2 cellular contexts compared by ENCODE assay signal in the genomic region with DNA sequence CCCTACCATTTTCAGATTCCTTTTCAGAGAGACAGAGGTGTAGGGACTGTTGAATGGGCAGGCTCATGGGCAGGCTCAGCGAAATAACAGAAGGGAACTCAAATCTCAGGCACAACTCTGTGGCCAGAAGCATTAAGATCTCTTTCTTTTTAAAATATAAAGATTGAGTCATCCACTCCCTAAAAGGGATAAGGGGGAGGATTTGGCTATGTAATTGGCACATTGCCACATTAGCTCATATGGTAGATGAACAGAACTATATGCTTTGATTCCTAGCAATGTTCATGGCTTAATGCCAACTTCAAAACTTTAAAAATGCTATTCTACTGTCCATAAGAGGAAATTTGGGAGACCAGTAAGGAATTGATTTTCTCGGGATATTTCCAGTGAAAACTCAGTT.
TF ChIP-seq lines count a peak whose summit lies in the region.

No MANE protein-coding gene starts in this region.

TF ChIP-seq in GM23338, 12 proteins besides CTCF, POLR2A, EP300 and RAD21 (continues in another document):
- TF ChIP-seq NANOG (IDR thresholded peaks at IDR 0.05; ENCODE audit: borderline replicate concordance) (no peak), ZNF114 (CRISPR knock-in tag; IDR thresholded peaks at IDR 0.05) (no peak), POLR2AphosphoS5 (IDR thresholded peaks at IDR 0.05; ENCODE audit: low read depth) (no peak), EZH2phosphoT487 (IDR thresholded peaks at IDR 0.05; ENCODE audit: unreplicated experiment) (no peak), CREB1 (CRISPR knock-in tag; IDR thresholded peaks at IDR 0.05; ENCODE audit: low read depth) (no peak), ZNF331 (CRISPR knock-in tag; IDR thresholded peaks at IDR 0.05; ENCODE audit: low read depth) (no peak), JUNB (IDR thresholded peaks at IDR 0.05; ENCODE audit: unreplicated experiment) (no peak)
- TF ChIP-seq, protein P1, sequence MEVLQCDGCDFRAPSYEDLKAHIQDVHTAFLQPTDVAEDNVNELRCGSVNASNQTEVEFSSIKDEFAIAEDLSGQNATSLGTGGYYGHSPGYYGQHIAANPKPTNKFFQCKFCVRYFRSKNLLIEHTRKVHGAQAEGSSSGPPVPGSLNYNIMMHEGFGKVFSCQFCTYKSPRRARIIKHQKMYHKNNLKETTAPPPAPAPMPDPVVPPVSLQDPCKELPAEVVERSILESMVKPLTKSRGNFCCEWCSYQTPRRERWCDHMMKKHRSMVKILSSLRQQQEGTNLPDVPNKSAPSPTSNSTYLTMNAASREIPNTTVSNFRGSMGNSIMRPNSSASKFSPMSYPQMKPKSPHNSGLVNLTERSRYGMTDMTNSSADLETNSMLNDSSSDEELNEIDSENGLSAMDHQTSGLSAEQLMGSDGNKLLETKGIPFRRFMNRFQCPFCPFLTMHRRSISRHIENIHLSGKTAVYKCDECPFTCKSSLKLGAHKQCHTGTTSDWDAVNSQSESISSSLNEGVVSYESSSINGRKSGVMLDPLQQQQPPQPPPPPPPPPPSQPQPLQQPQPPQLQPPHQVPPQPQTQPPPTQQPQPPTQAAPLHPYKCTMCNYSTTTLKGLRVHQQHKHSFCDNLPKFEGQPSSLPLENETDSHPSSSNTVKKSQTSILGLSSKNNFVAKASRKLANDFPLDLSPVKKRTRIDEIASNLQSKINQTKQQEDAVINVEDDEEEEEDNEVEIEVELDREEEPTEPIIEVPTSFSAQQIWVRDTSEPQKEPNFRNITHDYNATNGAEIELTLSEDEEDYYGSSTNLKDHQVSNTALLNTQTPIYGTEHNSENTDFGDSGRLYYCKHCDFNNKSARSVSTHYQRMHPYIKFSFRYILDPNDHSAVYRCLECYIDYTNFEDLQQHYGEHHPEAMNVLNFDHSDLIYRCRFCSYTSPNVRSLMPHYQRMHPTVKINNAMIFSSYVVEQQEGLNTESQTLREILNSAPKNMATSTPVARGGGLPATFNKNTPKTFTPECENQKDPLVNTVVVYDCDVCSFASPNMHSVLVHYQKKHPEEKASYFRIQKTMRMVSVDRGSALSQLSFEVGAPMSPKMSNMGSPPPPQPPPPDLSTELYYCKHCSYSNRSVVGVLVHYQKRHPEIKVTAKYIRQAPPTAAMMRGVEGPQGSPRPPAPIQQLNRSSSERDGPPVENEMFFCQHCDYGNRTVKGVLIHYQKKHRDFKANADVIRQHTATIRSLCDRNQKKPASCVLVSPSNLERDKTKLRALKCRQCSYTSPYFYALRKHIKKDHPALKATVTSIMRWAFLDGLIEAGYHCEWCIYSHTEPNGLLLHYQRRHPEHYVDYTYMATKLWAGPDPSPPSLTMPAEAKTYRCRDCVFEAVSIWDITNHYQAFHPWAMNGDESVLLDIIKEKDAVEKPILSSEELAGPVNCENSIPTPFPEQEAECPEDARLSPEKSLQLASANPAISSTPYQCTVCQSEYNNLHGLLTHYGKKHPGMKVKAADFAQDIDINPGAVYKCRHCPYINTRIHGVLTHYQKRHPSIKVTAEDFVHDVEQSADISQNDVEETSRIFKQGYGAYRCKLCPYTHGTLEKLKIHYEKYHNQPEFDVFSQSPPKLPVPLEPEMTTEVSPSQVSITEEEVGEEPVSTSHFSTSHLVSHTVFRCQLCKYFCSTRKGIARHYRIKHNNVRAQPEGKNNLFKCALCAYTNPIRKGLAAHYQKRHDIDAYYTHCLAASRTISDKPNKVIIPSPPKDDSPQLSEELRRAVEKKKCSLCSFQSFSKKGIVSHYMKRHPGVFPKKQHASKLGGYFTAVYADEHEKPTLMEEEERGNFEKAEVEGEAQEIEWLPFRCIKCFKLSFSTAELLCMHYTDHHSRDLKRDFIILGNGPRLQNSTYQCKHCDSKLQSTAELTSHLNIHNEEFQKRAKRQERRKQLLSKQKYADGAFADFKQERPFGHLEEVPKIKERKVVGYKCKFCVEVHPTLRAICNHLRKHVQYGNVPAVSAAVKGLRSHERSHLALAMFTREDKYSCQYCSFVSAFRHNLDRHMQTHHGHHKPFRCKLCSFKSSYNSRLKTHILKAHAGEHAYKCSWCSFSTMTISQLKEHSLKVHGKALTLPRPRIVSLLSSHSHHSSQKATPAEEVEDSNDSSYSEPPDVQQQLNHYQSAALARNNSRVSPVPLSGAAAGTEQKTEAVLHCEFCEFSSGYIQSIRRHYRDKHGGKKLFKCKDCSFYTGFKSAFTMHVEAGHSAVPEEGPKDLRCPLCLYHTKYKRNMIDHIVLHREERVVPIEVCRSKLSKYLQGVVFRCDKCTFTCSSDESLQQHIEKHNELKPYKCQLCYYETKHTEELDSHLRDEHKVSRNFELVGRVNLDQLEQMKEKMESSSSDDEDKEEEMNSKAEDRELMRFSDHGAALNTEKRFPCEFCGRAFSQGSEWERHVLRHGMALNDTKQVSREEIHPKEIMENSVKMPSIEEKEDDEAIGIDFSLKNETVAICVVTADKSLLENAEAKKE (CRISPR knock-in tag; IDR thresholded peaks at IDR 0.05): no peak
- TF ChIP-seq, protein P2, sequence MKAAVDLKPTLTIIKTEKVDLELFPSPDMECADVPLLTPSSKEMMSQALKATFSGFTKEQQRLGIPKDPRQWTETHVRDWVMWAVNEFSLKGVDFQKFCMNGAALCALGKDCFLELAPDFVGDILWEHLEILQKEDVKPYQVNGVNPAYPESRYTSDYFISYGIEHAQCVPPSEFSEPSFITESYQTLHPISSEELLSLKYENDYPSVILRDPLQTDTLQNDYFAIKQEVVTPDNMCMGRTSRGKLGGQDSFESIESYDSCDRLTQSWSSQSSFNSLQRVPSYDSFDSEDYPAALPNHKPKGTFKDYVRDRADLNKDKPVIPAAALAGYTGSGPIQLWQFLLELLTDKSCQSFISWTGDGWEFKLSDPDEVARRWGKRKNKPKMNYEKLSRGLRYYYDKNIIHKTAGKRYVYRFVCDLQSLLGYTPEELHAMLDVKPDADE (IDR thresholded peaks at IDR 0.05): no peak
- TF ChIP-seq, protein P3, sequence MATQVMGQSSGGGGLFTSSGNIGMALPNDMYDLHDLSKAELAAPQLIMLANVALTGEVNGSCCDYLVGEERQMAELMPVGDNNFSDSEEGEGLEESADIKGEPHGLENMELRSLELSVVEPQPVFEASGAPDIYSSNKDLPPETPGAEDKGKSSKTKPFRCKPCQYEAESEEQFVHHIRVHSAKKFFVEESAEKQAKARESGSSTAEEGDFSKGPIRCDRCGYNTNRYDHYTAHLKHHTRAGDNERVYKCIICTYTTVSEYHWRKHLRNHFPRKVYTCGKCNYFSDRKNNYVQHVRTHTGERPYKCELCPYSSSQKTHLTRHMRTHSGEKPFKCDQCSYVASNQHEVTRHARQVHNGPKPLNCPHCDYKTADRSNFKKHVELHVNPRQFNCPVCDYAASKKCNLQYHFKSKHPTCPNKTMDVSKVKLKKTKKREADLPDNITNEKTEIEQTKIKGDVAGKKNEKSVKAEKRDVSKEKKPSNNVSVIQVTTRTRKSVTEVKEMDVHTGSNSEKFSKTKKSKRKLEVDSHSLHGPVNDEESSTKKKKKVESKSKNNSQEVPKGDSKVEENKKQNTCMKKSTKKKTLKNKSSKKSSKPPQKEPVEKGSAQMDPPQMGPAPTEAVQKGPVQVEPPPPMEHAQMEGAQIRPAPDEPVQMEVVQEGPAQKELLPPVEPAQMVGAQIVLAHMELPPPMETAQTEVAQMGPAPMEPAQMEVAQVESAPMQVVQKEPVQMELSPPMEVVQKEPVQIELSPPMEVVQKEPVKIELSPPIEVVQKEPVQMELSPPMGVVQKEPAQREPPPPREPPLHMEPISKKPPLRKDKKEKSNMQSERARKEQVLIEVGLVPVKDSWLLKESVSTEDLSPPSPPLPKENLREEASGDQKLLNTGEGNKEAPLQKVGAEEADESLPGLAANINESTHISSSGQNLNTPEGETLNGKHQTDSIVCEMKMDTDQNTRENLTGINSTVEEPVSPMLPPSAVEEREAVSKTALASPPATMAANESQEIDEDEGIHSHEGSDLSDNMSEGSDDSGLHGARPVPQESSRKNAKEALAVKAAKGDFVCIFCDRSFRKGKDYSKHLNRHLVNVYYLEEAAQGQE (IDR thresholded peaks at IDR 0.05; ENCODE audit: unreplicated experiment): no peak

TF ChIP-seq in H1, 55 proteins besides CTCF, POLR2A, EP300 and RAD21:
- TF ChIP-seq YY1 (IDR thresholded peaks at IDR 0.05; ENCODE audit: low read depth, low read length): no peak
- TF ChIP-seq SAP30 (IDR thresholded peaks at IDR 0.05; ENCODE audit: insufficient read depth, insufficient replicate concordance, low read length): no peak
- TF ChIP-seq, protein P4, sequence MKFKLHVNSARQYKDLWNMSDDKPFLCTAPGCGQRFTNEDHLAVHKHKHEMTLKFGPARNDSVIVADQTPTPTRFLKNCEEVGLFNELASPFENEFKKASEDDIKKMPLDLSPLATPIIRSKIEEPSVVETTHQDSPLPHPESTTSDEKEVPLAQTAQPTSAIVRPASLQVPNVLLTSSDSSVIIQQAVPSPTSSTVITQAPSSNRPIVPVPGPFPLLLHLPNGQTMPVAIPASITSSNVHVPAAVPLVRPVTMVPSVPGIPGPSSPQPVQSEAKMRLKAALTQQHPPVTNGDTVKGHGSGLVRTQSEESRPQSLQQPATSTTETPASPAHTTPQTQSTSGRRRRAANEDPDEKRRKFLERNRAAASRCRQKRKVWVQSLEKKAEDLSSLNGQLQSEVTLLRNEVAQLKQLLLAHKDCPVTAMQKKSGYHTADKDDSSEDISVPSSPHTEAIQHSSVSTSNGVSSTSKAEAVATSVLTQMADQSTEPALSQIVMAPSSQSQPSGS (IDR thresholded peaks at IDR 0.05; ENCODE audit: low read length): no peak
- no peak for TF ChIP-seq ASH2L (IDR thresholded peaks at IDR 0.05; ENCODE audit: low read length)
- TF ChIP-seq POU5F1 (IDR thresholded peaks at IDR 0.05; ENCODE audit: low read depth, low read length): no peak
- TF ChIP-seq SP2 (IDR thresholded peaks at IDR 0.05; ENCODE audit: low read length): no peak
- TF ChIP-seq HDAC2 (IDR thresholded peaks at IDR 0.05; ENCODE audit: borderline replicate concordance in 1 of 2, low read depth in 2 of 2, low read length in 2 of 2): no peak
- TF ChIP-seq CBX8 (IDR thresholded peaks at IDR 0.05; ENCODE audit: borderline replicate concordance, low read depth, low read length): no peak
- TF ChIP-seq, protein P5, sequence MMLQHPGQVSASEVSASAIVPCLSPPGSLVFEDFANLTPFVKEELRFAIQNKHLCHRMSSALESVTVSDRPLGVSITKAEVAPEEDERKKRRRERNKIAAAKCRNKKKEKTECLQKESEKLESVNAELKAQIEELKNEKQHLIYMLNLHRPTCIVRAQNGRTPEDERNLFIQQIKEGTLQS (IDR thresholded peaks at IDR 0.05; ENCODE audit: insufficient read depth, low read depth, low read length): no peak
TF ChIP-seq in H1: peak in this region for 0.
